1 cellular context compared by ENCODE assay signal in the genomic region with DNA sequence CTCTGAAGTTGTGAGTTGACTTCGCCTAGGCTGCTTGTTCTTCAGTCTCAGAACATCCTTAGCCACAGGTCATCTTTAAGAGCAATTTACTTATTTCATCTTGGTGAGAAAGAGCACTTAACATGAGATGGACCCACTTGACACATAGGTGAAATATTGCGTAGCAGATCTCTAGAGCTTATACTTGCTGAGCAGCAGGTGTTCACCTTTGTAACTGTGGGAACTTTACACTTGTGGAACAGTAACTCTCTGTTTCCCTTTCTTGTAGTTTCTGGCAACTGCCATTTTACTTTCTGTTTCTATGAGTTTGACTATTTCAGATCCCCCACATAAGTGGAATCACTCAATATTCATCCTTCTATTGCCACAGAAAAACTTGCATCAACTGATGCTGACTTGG.
TF ChIP-seq lines count a peak whose summit lies in the region.

No MANE protein-coding gene starts in this region.

TF ChIP-seq in SK-N-SH treated with all-trans-retinoic acid at 6 μM for 48 hours, 23 proteins besides CTCF, POLR2A, EP300 and RAD21 (continued from another document):
- TF ChIP-seq, protein P1, sequence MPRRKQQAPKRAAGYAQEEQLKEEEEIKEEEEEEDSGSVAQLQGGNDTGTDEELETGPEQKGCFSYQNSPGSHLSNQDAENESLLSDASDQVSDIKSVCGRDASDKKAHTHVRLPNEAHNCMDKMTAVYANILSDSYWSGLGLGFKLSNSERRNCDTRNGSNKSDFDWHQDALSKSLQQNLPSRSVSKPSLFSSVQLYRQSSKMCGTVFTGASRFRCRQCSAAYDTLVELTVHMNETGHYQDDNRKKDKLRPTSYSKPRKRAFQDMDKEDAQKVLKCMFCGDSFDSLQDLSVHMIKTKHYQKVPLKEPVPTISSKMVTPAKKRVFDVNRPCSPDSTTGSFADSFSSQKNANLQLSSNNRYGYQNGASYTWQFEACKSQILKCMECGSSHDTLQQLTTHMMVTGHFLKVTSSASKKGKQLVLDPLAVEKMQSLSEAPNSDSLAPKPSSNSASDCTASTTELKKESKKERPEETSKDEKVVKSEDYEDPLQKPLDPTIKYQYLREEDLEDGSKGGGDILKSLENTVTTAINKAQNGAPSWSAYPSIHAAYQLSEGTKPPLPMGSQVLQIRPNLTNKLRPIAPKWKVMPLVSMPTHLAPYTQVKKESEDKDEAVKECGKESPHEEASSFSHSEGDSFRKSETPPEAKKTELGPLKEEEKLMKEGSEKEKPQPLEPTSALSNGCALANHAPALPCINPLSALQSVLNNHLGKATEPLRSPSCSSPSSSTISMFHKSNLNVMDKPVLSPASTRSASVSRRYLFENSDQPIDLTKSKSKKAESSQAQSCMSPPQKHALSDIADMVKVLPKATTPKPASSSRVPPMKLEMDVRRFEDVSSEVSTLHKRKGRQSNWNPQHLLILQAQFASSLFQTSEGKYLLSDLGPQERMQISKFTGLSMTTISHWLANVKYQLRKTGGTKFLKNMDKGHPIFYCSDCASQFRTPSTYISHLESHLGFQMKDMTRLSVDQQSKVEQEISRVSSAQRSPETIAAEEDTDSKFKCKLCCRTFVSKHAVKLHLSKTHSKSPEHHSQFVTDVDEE (CRISPR knock-in tag; IDR thresholded peaks at IDR 0.05): no peak
